10 cellular contexts compared by ENCODE assay signal in the genomic region with DNA sequence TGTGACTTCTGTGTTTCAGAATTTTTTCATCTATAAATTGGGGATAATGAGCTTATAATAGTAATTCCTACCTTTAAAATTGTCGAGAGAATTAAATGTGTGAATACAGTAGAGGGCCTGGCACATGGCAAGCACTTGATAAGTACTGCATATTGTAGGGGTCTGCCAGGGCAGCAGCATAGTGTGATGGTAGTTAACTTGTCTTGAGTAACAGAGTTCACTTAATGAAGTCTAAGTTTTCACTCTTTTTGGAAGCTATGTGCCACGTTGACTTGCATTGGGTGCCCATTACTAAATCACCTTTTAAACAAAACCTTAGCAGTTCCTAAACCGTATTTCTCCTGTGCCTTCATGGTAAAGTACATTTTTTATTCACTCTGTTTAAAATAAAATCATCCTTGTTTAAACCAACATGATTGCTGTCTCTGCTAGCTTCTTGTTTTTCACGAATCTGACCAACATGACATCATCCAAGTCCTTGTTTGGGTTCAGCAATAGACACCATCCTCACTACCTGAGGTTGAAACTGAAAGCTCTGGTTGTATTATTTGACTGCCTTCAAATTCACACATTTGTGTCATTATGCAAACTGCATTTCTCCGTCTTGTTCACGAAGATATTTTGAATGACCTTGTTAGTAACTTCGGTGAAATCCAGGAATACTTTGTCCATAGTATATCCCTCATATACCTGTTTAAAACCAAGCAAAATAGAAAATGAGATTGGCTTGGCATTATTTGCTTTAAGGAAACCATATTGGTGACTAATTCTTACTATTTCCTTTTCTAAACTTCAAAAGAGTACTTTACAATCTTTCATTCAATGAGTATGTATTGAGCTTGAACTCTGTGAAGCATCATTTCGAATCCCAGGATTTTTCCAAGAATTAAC.
DNase-seq lines count a peak whose midpoint lies in the region; ATAC-seq and TF ChIP-seq lines count a peak whose summit lies in the region.
"Had no signal": no experiment of that assay in that cellular context is flagged by ENCODE, and none has a peak within 500 bp of the region (broad histone marks: within the 10 kb centered on the region; RNA-seq: fewer than 3 reads in every experiment).

No MANE protein-coding gene starts in this region.

- H3K4me3 ChIP-seq in thyroid gland (replicated peaks in 1 of 3) (no peak overlapping the region), breast epithelium (no peak overlapping the region)
- H3K4me3 ChIP-seq: gastrocnemius medialis, K562 had no signal

- no peaks in the 10 kb centered on the region for H3K9me3 ChIP-seq in thyroid gland
- no peaks in the 10 kb centered on the region for H3K9me3 ChIP-seq in breast epithelium
- H3K9me3 ChIP-seq: gastrocnemius medialis had no signal

- peaks cover 4 to 8% of the 10 kb centered on the region in 2 donors for H3K4me1 ChIP-seq in thyroid gland
- no peaks in the 10 kb centered on the region for H3K4me1 ChIP-seq in breast epithelium
- H3K4me1 ChIP-seq: gastrocnemius medialis had no signal

- H3K27me3 ChIP-seq in thyroid gland (no peaks in the 10 kb centered on the region), breast epithelium (no peaks in the 10 kb centered on the region)
- H3K27me3 ChIP-seq: gastrocnemius medialis had no signal

- no peaks in the 10 kb centered on the region for H3K36me3 ChIP-seq in thyroid gland
- H3K36me3 ChIP-seq in breast epithelium = no peaks in the 10 kb centered on the region
- H3K36me3 ChIP-seq: gastrocnemius medialis had no signal

- 78 to 93% methylated on average over 8 of the region's 8 CpGs for WGBS in thyroid gland, 2 donors

- H3K27ac ChIP-seq in thyroid gland (no peak overlapping the region), breast epithelium (no peak overlapping the region)
- H3K27ac ChIP-seq: gastrocnemius medialis had no signal

- ATAC-seq in GM18498 (IDR thresholded peaks at IDR 0.05; ENCODE audit: unreplicated experiment) (peak; percentile 100), GM19395 (IDR thresholded peaks at IDR 0.05; ENCODE audit: unreplicated experiment) (peak; percentile 100), HG02852 (IDR thresholded peaks at IDR 0.05; ENCODE audit: unreplicated experiment) (peak; percentile 100), HG03565 (IDR thresholded peaks at IDR 0.05; ENCODE audit: unreplicated experiment) (peak; percentile 100), left ventricle myocardium superior (no peak)
- ATAC-seq: gastrocnemius medialis, K562 had no signal

- intact Hi-C loops in thyroid gland (cut with DNase I) = no loop called here
- intact Hi-C loops in breast epithelium (cut with DNase I; ENCODE audit: low total_unique reads) = loop anchor here (10.0 kb wide), 1 partner anchor 530 kb away; no protein-coding TSS in a partner anchor
- intact Hi-C loops in left ventricle myocardium superior (cut with micrococcal nuclease) = no loop called here

- no peak for TF ChIP-seq POLR2A in thyroid gland (IDR thresholded peaks at IDR 0.05)
- no peak for TF ChIP-seq POLR2A in breast epithelium (IDR thresholded peaks at IDR 0.05)

- no peak for DNase-seq in DMS153 treated with DMSO at 0.1 percent for 48 hours (lab: John Stamatoyannopoulos, UW; ENCODE audit: unreplicated experiment)
- no peak for DNase-seq in thyroid gland
- DNase-seq in breast epithelium (ENCODE audit: low spot score in 2 of 2) = no peak
- no peak for DNase-seq in left ventricle myocardium superior
- DNase-seq: gastrocnemius medialis had no signal

- no peak for TF ChIP-seq CTCF in thyroid gland (IDR thresholded peaks at IDR 0.05)
- TF ChIP-seq CTCF in breast epithelium (IDR thresholded peaks at IDR 0.05) = no peak
